ENCODE assay signal across 8 cellular contexts in the genomic region with DNA sequence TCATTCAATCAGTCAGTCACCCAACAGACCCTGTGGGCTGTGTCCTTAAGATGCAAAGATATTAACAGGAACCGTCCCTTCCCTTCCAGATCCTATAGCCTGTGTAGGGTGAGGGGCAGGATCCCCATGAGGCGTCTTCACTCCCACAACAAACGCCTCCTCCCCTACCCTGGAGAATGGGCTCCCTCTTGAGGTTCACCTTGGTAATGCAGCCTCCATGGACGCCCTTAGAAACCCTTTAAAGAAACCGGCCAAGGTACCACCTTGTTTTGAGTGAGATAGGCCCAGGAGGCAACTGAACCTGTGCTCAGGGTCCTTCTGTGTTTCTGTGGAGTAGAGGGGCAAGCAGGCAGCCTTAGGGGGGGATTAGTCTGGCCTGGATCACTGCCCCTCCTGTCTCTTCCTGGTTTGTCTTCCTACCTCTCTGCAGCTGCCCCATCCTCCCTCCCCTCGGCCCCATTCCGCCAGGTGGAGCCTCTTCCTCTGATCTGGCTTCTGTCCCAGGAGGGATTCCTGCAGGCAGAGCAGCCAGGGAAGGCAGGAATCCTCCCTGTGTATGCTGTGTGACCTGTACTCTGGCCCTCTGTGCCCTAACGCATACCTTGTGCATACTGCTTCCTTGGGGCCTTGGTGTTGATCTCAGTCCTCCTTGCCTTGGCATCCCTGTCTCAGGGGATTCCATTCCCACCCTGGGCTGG. TPM values are rescaled to one million over a fixed set of nuclear protein-coding genes. Genes with fewer than 3 reads are reported as not detected.
DNase-seq lines count a peak whose midpoint lies in the region; ATAC-seq and TF ChIP-seq lines count a peak whose summit lies in the region.

No MANE protein-coding gene starts in this region.

- BruUV-seq in Panc1 (replicated peaks; lab: Mats Ljungman, UMichigan), result no TSS peak

- peak overlapping the region; percentile 6 for H3K4me3 Mint-ChIP-seq in neural progenitor cell

- H2AFZ ChIP-seq in neural progenitor cell (replicated peaks), result peak overlapping the region; percentile 95

- H3F3A ChIP-seq in neural progenitor cell (ENCODE audit: low read depth), result peaks cover 6% of the 10 kb centered on the region

- H3K4me3 ChIP-seq in Panc1 (ENCODE audit: low read depth in 2 of 2, low read length in 2 of 2) (no peak overlapping the region), fibroblast of the aortic adventitia (ENCODE audit: low read depth, low read length) (no peak overlapping the region), neural progenitor cell (no peak overlapping the region)

- DNase-seq in DMS53 treated with DMSO at 0.1 percent for 48 hours (lab: John Stamatoyannopoulos, UW; ENCODE audit: unreplicated experiment) (peak; percentile 85), KG1 (lab: John Stamatoyannopoulos, UW) (peak; percentile 83), Panc1 (ENCODE audit: low read depth, low spot score) (peak; percentile 78), fibroblast of the aortic adventitia (ENCODE audit: low read depth) (peak; percentile 71), neural progenitor cell (ENCODE audit: low spot score) (peak; percentile 87), superior temporal gyrus (ENCODE audit: extremely low spot score) (peak; percentile 77)
- DNase-seq in activated T-cell treated with anti-CD3 and anti-CD28 coated beads, Interleukin-2, amount 50 U/mL, for 48 hours, result peak; percentile 89 to 91

- CTCF ChIA-PET in Panc1 (lab: Charles Lee), result interaction anchor here (0.7 kb wide), 1 partner anchor 45 kb away, joined by 3 read pairs; no protein-coding TSS in a partner anchor

- no peaks in the 10 kb centered on the region for H3K36me3 Mint-ChIP-seq in neural progenitor cell

- H3K27me3 ChIP-seq in Panc1 (ENCODE audit: control insufficient read depth, insufficient read depth, low read length) (no peaks in the 10 kb centered on the region), neural progenitor cell (no peaks in the 10 kb centered on the region)

- POLR2A ChIA-PET in Panc1 (lab: Charles Lee), result no interaction called here

- no peaks in the 10 kb centered on the region for H4K20me1 ChIP-seq in neural progenitor cell (ENCODE audit: low read depth)

- H3K4me2 ChIP-seq in neural progenitor cell, result no peak overlapping the region

- H3K4me1 ChIP-seq in Panc1 (ENCODE audit: control insufficient read depth, insufficient read depth, low read length) (peaks cover 9% of the 10 kb centered on the region), neural progenitor cell (peaks cover 3% of the 10 kb centered on the region)

- H3K27ac Mint-ChIP-seq in neural progenitor cell, result no peak overlapping the region

- no peak overlapping the region for H3K9ac ChIP-seq in neural progenitor cell

- in situ Hi-C loops in Panc1 (cut with HindIII; ENCODE audit: low pct_unique_long_range_greater_than_20kb, low sequenced_read_pairs), result no loop called here

- no peaks in the 10 kb centered on the region for H3K36me3 ChIP-seq in Panc1 (ENCODE audit: control insufficient read depth, insufficient read depth, low read length)
- no peaks in the 10 kb centered on the region for H3K36me3 ChIP-seq in neural progenitor cell

- TF ChIP-seq CTCF in Panc1 (IDR thresholded peaks at IDR 0.05), result peak; percentile 97
- TF ChIP-seq CTCF in fibroblast of the aortic adventitia (IDR thresholded peaks at IDR 0.05; ENCODE audit: insufficient read depth, low read length), result peak; percentile 97
- TF ChIP-seq CTCF in neural progenitor cell (IDR thresholded peaks at IDR 0.05), result peak; percentile 93

- H3K27ac ChIP-seq in Panc1 (ENCODE audit: low read length), result peak overlapping the region; percentile 68
- H3K27ac ChIP-seq in neural progenitor cell, result no peak overlapping the region

- ATAC-seq in Panc1, result peak; percentile 88
- ATAC-seq in GM19452 (IDR thresholded peaks at IDR 0.05; ENCODE audit: unreplicated experiment), result no peak

- H3K9me3 ChIP-seq in Panc1 (ENCODE audit: control insufficient read depth, insufficient read depth, low read depth, low read length) (no peaks in the 10 kb centered on the region), neural progenitor cell (ENCODE audit: low read depth) (no peaks in the 10 kb centered on the region)

- no peaks in the 10 kb centered on the region for H3K79me2 ChIP-seq in neural progenitor cell (ENCODE audit: low read depth)

- H3K4me1 Mint-ChIP-seq in neural progenitor cell, result peaks cover 12% of the 10 kb centered on the region

- intact Hi-C loops in Panc1 (cut with micrococcal nuclease; ENCODE audit: unreplicated experiment), result loop anchor here (1.0 kb wide), 1 partner anchor 91 kb away; no protein-coding TSS in a partner anchor

- no peaks in the 10 kb centered on the region for H3K9me3 Mint-ChIP-seq in neural progenitor cell

- H3K27me3 Mint-ChIP-seq in neural progenitor cell (ENCODE audit: insufficient read depth, low read depth), result peaks cover 6% of the 10 kb centered on the region

RNA-seq across cellular contexts. Expression of gene GUCA1A, which starts 6.6 kb away (rescaled TPM):
- total RNA-seq in Panc1 (2021; ENCODE audit: unreplicated experiment) (not detected), fibroblast of the aortic adventitia (ENCODE audit: low replicate concordance) (not detected in 2 replicates), neural progenitor cell (ENCODE audit: low replicate concordance) (1.9 and 3.4 TPM in 2 replicates)
- not detected for polyA plus RNA-seq in Panc1 (2012; ENCODE audit: insufficient read length)

RNA-seq across cellular contexts. Expression of gene C6orf132, which starts 24.2 kb away (rescaled TPM):
- 12.9 TPM for total RNA-seq in Panc1 (2021; ENCODE audit: unreplicated experiment)
- 11.4 TPM for polyA plus RNA-seq in Panc1 (2012; ENCODE audit: insufficient read length)
- 0.63 and 1.4 TPM in 2 replicates for total RNA-seq in fibroblast of the aortic adventitia (ENCODE audit: low replicate concordance)
- 1.2 and 1.8 TPM in 2 replicates for total RNA-seq in neural progenitor cell (ENCODE audit: low replicate concordance)

RNA-seq across cellular contexts. Expression of gene GUCA1B, which starts 28.2 kb away (rescaled TPM):
- total RNA-seq in Panc1 (2021; ENCODE audit: unreplicated experiment) (1.4 TPM), fibroblast of the aortic adventitia (ENCODE audit: low replicate concordance) (not detected in 2 replicates), neural progenitor cell (ENCODE audit: low replicate concordance) (0.22 and 1.2 TPM in 2 replicates)
- 0.93 TPM for polyA plus RNA-seq in Panc1 (2012; ENCODE audit: insufficient read length)

RNA-seq across cellular contexts. Expression of gene MRPS10, which starts 51.1 kb away (rescaled TPM):
- 67.6 TPM for total RNA-seq in Panc1 (2021; ENCODE audit: unreplicated experiment)
- polyA plus RNA-seq in Panc1 (2012; ENCODE audit: insufficient read length), result 48.0 TPM
- 15.7 and 63.4 TPM in 2 replicates for total RNA-seq in fibroblast of the aortic adventitia (ENCODE audit: low replicate concordance)
- 42.1 and 68.0 TPM in 2 replicates for total RNA-seq in neural progenitor cell (ENCODE audit: low replicate concordance)
